Comparison of ENCODE assay signal across 15 cellular contexts in genomic region chr7:35865287-35865686, GRCh38.
DNase-seq lines count a peak whose midpoint lies in the region; ATAC-seq and TF ChIP-seq lines count a peak whose summit lies in the region.
"Had no signal": no experiment of that assay in that cellular context is flagged by ENCODE, and none has a peak within 500 bp of the region (broad histone marks: within the 10 kb centered on the region; RNA-seq: fewer than 3 reads in every experiment).

No MANE protein-coding gene starts in this region.

- no peak overlapping the region for H3K4me3 ChIP-seq in fibroblast of pulmonary artery (replicated peaks; ENCODE audit: low read depth, low read length)

- peaks cover 8% of the 10 kb centered on the region for H3K9me3 Mint-ChIP-seq in mesothelial cell of epicardium
- H3K9me3 Mint-ChIP-seq in stimulated activated effector memory CD8-positive, alpha-beta T cell treated with anti-CD3 and anti-CD28 coated beads, Interleukin-12 subunit alpha, Interleukin-12 subunit beta, amount 100 ng/mL, for 72 hours, result no peaks in the 10 kb centered on the region
- H3K9me3 Mint-ChIP-seq: CD8-positive, alpha-beta T cell had no signal

- H3K27ac Mint-ChIP-seq in mesothelial cell of epicardium, result peak overlapping the region; percentile 59
- peak overlapping the region; percentile 23 for H3K27ac Mint-ChIP-seq in stimulated activated effector memory CD8-positive, alpha-beta T cell treated with anti-CD3 and anti-CD28 coated beads, Interleukin-12 subunit alpha, Interleukin-12 subunit beta, amount 100 ng/mL, for 72 hours

- peaks cover 17% of the 10 kb centered on the region for H3K36me3 Mint-ChIP-seq in mesothelial cell of epicardium
- H3K36me3 Mint-ChIP-seq in stimulated activated effector memory CD8-positive, alpha-beta T cell treated with anti-CD3 and anti-CD28 coated beads, Interleukin-12 subunit alpha, Interleukin-12 subunit beta, amount 100 ng/mL, for 72 hours, result peaks cover 65% of the 10 kb centered on the region

- no peak for ATAC-seq in stimulated activated effector memory CD8-positive, alpha-beta T cell treated with anti-CD3 and anti-CD28 coated beads, Interleukin-12 subunit alpha, Interleukin-12 subunit beta, amount 100 ng/mL, for 72 hours
- ATAC-seq in HG03432 (IDR thresholded peaks at IDR 0.05; ENCODE audit: unreplicated experiment) (no peak), HG03095 (IDR thresholded peaks at IDR 0.05; ENCODE audit: unreplicated experiment) (no peak)
- ATAC-seq: CD8-positive, alpha-beta T cell; HCT116; HepG2 had no signal

- no peaks in the 10 kb centered on the region for H3K27me3 Mint-ChIP-seq in mesothelial cell of epicardium (ENCODE audit: low read depth)
- H3K27me3 Mint-ChIP-seq: B cell had no signal

- peaks cover 15% of the 10 kb centered on the region for H3K4me1 Mint-ChIP-seq in mesothelial cell of epicardium
- peaks cover 34% of the 10 kb centered on the region for H3K4me1 Mint-ChIP-seq in stimulated activated effector memory CD8-positive, alpha-beta T cell treated with anti-CD3 and anti-CD28 coated beads, Interleukin-12 subunit alpha, Interleukin-12 subunit beta, amount 100 ng/mL, for 72 hours

- no peak for TF ChIP-seq CTCF in fibroblast of pulmonary artery (IDR thresholded peaks at IDR 0.05; ENCODE audit: low read length, missing control alignments)
- no peak for TF ChIP-seq CTCF in mesothelial cell of epicardium (IDR thresholded peaks at IDR 0.05; ENCODE audit: unreplicated experiment)

- H3K4me3 Mint-ChIP-seq in mesothelial cell of epicardium, result no peak overlapping the region
- H3K4me3 Mint-ChIP-seq in stimulated activated effector memory CD8-positive, alpha-beta T cell treated with anti-CD3 and anti-CD28 coated beads, Interleukin-12 subunit alpha, Interleukin-12 subunit beta, amount 100 ng/mL, for 72 hours, result no peak overlapping the region
- H3K4me3 Mint-ChIP-seq: B cell; CD8-positive, alpha-beta T cell had no signal

- DNase-seq in HT-29 (ENCODE audit: low spot score) (peak; percentile 15), fibroblast of pulmonary artery (ENCODE audit: low read depth) (peak; percentile 16), mesothelial cell of epicardium (ENCODE audit: low spot score in 2 of 2, unreplicated experiment in 2 of 2) (no peak), islet precursor cell (no peak)
- no peak for DNase-seq in stimulated activated effector memory CD8-positive, alpha-beta T cell treated with anti-CD3 and anti-CD28 coated beads, Interleukin-12 subunit alpha, Interleukin-12 subunit beta, amount 100 ng/mL, for 72 hours (ENCODE audit: low spot score in 2 of 2)
- DNase-seq: CD8-positive, alpha-beta T cell; COR-L47; DMS153; DMS79 treated with DMSO at 0.1 percent for 48 hours; EL had no signal

Comparison
In these comparisons a context has a peak if more than half of its experiments do, and no peak if none do; other contexts are left out.
1. DNase-seq: peak in HT-29 (single experiment) and fibroblast of pulmonary artery (single experiment); none in mesothelial cell of epicardium (0 of 2), stimulated activated effector memory CD8-positive, alpha-beta T cell treated with anti-CD3 and anti-CD28 coated beads, Interleukin-12 subunit alpha, Interleukin-12 subunit beta, amount 100 ng/mL, for 72 hours (0 of 2) and islet precursor cell (single experiment).